8 cellular contexts compared by ENCODE assay signal in genomic region chr5:56328753-56329560, GRCh38.
A peak's percentile ranks its signal among the peaks of the same experiment; 100 is the strongest.
DNase-seq lines count a peak whose midpoint lies in the region; ATAC-seq and TF ChIP-seq lines count a peak whose summit lies in the region.

No MANE protein-coding gene starts in this region.

- no peaks in the 10 kb centered on the region for H3K4me1 ChIP-seq in upper lobe of right lung

- peak; percentile 68 for ATAC-seq in GM18519 (IDR thresholded peaks at IDR 0.05; ENCODE audit: low FRiP score, unreplicated experiment)
- ATAC-seq in HG03066 (IDR thresholded peaks at IDR 0.05; ENCODE audit: low read depth, unreplicated experiment), result peak; percentile 38
- no peak for ATAC-seq in upper lobe of right lung

- H3K27me3 ChIP-seq in upper lobe of right lung, result no peaks in the 10 kb centered on the region

- peak; percentile 53 to 58 for DNase-seq in activated CD4-positive, alpha-beta T cell treated with anti-CD3 and anti-CD28 coated beads for 4 hours
- peak; percentile 82 for DNase-seq in glomerular visceral epithelial cell (ENCODE audit: extremely low spot score)
- no peak for DNase-seq in head of caudate nucleus
- no peak for DNase-seq in HuH-7 (ENCODE audit: low spot score)
- no peak for DNase-seq in NAMALWA (ENCODE audit: low spot score)
- no peak for DNase-seq in upper lobe of right lung

- H3K27ac ChIP-seq in upper lobe of right lung, result no peak overlapping the region

- intact Hi-C loops in head of caudate nucleus (cut with DNase I) (no loop called here), upper lobe of right lung (cut with DNase I) (no loop called here)

- no peak for TF ChIP-seq CTCF in upper lobe of right lung (IDR thresholded peaks at IDR 0.05)

- no peaks in the 10 kb centered on the region for H3K9me3 ChIP-seq in upper lobe of right lung

- no peaks in the 10 kb centered on the region for H3K36me3 ChIP-seq in upper lobe of right lung

- H3K4me3 ChIP-seq in upper lobe of right lung, result no peak overlapping the region

Comparison
In these comparisons a context has a peak if more than half of its experiments do, and no peak if none do; other contexts are left out.
1. DNase-seq: peak in activated CD4-positive, alpha-beta T cell treated with anti-CD3 and anti-CD28 coated beads for 4 hours (2 of 2) and glomerular visceral epithelial cell (single experiment); none in head of caudate nucleus (0 of 42), HuH-7 (single experiment), NAMALWA (single experiment) and upper lobe of right lung (single experiment).